Comparison of ENCODE assay signal across 1 cellular context in genomic region chr15:35427496-35427895, GRCh38.
TF ChIP-seq lines count a peak whose summit lies in the region.

No MANE protein-coding gene starts in this region.

TF ChIP-seq in IMR-90, 13 proteins besides CTCF, POLR2A, EP300 and RAD21 (continued from another document):
- TF ChIP-seq ELK1 (IDR thresholded peaks at IDR 0.05; ENCODE audit: borderline replicate concordance, low read depth, low read length) (no peak), MXI1 (IDR thresholded peaks at IDR 0.05; ENCODE audit: borderline replicate concordance, low read depth, low read length) (no peak), RFX5 (IDR thresholded peaks at IDR 0.05; ENCODE audit: low read depth, low read length) (no peak), USF2 (IDR thresholded peaks at IDR 0.05; ENCODE audit: low read depth, low read length) (no peak), CEBPB (IDR thresholded peaks at IDR 0.05; ENCODE audit: low read depth, low read length) (no peak), BHLHE40 (IDR thresholded peaks at IDR 0.05; ENCODE audit: low read depth, low read length) (no peak), FOS (IDR thresholded peaks at IDR 0.05; ENCODE audit: low read depth, low read length) (no peak), CHD1 (IDR thresholded peaks at IDR 0.05; ENCODE audit: low read depth, low read length) (no peak), RCOR1 (IDR thresholded peaks at IDR 0.05; ENCODE audit: insufficient replicate concordance, low read length) (no peak)
